Comparison of ENCODE assay signal across 1 cellular context in the genomic region with DNA sequence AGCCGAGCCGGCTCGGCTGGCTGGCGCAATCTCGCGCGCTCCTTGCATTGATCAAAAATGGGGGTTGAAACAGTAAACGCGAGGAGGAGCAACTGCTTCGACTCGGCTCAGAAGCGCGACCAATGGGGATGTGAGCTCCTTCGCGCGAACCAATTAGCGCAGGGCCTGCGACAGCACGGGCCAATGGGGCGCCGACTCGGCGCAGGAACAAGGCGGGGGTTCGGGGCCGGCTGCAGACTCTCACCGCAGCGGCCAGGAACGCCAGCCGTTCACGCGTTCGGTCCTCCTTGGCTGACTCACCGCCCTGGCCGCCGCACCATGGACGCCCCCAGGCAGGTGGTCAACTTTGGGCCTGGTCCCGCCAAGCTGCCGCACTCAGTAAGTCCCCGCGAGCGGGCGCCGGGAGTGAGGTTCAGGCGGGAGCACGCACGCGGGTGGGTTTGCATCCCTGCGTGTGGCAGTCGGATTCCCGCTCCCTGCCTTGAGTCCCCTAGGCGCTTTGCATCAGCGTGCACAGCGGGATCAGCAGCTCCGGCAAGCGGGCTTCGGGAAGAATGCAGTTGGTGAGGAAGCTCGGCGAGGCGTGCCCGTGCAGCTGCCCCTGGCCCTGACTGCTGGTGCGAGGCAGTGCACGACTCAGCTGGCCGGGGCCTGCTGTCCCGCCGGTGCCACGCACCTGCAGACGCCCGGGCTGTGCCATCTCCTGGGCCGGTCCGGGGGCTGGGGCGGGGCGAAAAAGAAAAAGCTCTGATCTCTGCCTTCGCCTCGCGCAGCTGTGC.
A peak's percentile ranks its signal among the peaks of the same experiment; 100 is the strongest.
TF ChIP-seq lines count a peak whose summit lies in the region.

A gene (plus strand): TSS at position 233 of the 779 bp plus-strand sequence. CDS start 86 bp downstream, at position 319.

TF ChIP-seq in WTC11, 78 proteins besides CTCF, POLR2A, EP300 and RAD21 (continued from another document and continues in another):
- TF ChIP-seq, protein P1, sequence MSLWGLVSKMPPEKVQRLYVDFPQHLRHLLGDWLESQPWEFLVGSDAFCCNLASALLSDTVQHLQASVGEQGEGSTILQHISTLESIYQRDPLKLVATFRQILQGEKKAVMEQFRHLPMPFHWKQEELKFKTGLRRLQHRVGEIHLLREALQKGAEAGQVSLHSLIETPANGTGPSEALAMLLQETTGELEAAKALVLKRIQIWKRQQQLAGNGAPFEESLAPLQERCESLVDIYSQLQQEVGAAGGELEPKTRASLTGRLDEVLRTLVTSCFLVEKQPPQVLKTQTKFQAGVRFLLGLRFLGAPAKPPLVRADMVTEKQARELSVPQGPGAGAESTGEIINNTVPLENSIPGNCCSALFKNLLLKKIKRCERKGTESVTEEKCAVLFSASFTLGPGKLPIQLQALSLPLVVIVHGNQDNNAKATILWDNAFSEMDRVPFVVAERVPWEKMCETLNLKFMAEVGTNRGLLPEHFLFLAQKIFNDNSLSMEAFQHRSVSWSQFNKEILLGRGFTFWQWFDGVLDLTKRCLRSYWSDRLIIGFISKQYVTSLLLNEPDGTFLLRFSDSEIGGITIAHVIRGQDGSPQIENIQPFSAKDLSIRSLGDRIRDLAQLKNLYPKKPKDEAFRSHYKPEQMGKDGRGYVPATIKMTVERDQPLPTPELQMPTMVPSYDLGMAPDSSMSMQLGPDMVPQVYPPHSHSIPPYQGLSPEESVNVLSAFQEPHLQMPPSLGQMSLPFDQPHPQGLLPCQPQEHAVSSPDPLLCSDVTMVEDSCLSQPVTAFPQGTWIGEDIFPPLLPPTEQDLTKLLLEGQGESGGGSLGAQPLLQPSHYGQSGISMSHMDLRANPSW (CRISPR knock-in tag; conservative IDR thresholded peaks at IDR 0.05; ENCODE audit: low read depth), result no peak
- TF ChIP-seq, protein P2, sequence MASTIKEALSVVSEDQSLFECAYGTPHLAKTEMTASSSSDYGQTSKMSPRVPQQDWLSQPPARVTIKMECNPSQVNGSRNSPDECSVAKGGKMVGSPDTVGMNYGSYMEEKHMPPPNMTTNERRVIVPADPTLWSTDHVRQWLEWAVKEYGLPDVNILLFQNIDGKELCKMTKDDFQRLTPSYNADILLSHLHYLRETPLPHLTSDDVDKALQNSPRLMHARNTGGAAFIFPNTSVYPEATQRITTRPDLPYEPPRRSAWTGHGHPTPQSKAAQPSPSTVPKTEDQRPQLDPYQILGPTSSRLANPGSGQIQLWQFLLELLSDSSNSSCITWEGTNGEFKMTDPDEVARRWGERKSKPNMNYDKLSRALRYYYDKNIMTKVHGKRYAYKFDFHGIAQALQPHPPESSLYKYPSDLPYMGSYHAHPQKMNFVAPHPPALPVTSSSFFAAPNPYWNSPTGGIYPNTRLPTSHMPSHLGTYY (CRISPR knock-in tag; IDR thresholded peaks at IDR 0.05), result no peak
- peak; percentile 22; the same call in 1 of the 2 replicates for TF ChIP-seq NFATC4 (CRISPR knock-in tag; IDR thresholded peaks at IDR 0.05)
- TF ChIP-seq, protein P3, sequence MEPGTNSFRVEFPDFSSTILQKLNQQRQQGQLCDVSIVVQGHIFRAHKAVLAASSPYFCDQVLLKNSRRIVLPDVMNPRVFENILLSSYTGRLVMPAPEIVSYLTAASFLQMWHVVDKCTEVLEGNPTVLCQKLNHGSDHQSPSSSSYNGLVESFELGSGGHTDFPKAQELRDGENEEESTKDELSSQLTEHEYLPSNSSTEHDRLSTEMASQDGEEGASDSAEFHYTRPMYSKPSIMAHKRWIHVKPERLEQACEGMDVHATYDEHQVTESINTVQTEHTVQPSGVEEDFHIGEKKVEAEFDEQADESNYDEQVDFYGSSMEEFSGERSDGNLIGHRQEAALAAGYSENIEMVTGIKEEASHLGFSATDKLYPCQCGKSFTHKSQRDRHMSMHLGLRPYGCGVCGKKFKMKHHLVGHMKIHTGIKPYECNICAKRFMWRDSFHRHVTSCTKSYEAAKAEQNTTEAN (CRISPR knock-in tag; IDR thresholded peaks at IDR 0.05), result peak; percentile 55; the same call in 1 of the 2 replicates
- 0 out of 2 replicates have a peak, but pooled peaks have one; percentile 7 for TF ChIP-seq PRRX2 (CRISPR knock-in tag; IDR thresholded peaks at IDR 0.05)
- peak; percentile 72 for TF ChIP-seq NFE2L1 (CRISPR knock-in tag; IDR thresholded peaks at IDR 0.05)
- TF ChIP-seq CREM (CRISPR knock-in tag; IDR thresholded peaks at IDR 0.05), result peak; percentile 66; the same call in 1 of the 2 replicates
- TF ChIP-seq, protein P4, sequence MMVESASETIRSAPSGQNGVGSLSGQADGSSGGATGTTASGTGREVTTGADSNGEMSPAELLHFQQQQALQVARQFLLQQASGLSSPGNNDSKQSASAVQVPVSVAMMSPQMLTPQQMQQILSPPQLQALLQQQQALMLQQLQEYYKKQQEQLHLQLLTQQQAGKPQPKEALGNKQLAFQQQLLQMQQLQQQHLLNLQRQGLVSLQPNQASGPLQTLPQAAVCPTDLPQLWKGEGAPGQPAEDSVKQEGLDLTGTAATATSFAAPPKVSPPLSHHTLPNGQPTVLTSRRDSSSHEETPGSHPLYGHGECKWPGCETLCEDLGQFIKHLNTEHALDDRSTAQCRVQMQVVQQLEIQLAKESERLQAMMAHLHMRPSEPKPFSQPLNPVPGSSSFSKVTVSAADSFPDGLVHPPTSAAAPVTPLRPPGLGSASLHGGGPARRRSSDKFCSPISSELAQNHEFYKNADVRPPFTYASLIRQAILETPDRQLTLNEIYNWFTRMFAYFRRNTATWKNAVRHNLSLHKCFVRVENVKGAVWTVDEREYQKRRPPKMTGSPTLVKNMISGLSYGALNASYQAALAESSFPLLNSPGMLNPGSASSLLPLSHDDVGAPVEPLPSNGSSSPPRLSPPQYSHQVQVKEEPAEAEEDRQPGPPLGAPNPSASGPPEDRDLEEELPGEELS (CRISPR knock-in tag; IDR thresholded peaks at IDR 0.05), result peak; percentile 51; the same call in 1 of the 2 replicates
- no peak for TF ChIP-seq ZNF423 (CRISPR knock-in tag; IDR thresholded peaks at IDR 0.05)
- TF ChIP-seq, protein P5, sequence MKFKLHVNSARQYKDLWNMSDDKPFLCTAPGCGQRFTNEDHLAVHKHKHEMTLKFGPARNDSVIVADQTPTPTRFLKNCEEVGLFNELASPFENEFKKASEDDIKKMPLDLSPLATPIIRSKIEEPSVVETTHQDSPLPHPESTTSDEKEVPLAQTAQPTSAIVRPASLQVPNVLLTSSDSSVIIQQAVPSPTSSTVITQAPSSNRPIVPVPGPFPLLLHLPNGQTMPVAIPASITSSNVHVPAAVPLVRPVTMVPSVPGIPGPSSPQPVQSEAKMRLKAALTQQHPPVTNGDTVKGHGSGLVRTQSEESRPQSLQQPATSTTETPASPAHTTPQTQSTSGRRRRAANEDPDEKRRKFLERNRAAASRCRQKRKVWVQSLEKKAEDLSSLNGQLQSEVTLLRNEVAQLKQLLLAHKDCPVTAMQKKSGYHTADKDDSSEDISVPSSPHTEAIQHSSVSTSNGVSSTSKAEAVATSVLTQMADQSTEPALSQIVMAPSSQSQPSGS (CRISPR knock-in tag; IDR thresholded peaks at IDR 0.05; ENCODE audit: borderline replicate concordance, low read depth), result no peak; the same call in 1 of the 2 replicates
- TF ChIP-seq IRF2 (CRISPR knock-in tag; IDR thresholded peaks at IDR 0.05; ENCODE audit: borderline replicate concordance, low read depth), result no peak
- TF ChIP-seq TCF7 (CRISPR knock-in tag; IDR thresholded peaks at IDR 0.05; ENCODE audit: low read depth), result 0 out of 2 replicates have a peak, but pooled peaks have one; percentile 46
- TF ChIP-seq JAZF1 (CRISPR knock-in tag; IDR thresholded peaks at IDR 0.05), result no peak
- TF ChIP-seq ZNF317 (CRISPR knock-in tag; IDR thresholded peaks at IDR 0.05; ENCODE audit: borderline replicate concordance, low read depth), result no peak
- TF ChIP-seq, protein P6, sequence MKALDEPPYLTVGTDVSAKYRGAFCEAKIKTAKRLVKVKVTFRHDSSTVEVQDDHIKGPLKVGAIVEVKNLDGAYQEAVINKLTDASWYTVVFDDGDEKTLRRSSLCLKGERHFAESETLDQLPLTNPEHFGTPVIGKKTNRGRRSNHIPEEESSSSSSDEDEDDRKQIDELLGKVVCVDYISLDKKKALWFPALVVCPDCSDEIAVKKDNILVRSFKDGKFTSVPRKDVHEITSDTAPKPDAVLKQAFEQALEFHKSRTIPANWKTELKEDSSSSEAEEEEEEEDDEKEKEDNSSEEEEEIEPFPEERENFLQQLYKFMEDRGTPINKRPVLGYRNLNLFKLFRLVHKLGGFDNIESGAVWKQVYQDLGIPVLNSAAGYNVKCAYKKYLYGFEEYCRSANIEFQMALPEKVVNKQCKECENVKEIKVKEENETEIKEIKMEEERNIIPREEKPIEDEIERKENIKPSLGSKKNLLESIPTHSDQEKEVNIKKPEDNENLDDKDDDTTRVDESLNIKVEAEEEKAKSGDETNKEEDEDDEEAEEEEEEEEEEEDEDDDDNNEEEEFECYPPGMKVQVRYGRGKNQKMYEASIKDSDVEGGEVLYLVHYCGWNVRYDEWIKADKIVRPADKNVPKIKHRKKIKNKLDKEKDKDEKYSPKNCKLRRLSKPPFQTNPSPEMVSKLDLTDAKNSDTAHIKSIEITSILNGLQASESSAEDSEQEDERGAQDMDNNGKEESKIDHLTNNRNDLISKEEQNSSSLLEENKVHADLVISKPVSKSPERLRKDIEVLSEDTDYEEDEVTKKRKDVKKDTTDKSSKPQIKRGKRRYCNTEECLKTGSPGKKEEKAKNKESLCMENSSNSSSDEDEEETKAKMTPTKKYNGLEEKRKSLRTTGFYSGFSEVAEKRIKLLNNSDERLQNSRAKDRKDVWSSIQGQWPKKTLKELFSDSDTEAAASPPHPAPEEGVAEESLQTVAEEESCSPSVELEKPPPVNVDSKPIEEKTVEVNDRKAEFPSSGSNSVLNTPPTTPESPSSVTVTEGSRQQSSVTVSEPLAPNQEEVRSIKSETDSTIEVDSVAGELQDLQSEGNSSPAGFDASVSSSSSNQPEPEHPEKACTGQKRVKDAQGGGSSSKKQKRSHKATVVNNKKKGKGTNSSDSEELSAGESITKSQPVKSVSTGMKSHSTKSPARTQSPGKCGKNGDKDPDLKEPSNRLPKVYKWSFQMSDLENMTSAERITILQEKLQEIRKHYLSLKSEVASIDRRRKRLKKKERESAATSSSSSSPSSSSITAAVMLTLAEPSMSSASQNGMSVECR (CRISPR knock-in tag; IDR thresholded peaks at IDR 0.05; ENCODE audit: borderline replicate concordance), result no peak
- TF ChIP-seq, protein P7, sequence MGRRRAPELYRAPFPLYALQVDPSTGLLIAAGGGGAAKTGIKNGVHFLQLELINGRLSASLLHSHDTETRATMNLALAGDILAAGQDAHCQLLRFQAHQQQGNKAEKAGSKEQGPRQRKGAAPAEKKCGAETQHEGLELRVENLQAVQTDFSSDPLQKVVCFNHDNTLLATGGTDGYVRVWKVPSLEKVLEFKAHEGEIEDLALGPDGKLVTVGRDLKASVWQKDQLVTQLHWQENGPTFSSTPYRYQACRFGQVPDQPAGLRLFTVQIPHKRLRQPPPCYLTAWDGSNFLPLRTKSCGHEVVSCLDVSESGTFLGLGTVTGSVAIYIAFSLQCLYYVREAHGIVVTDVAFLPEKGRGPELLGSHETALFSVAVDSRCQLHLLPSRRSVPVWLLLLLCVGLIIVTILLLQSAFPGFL (CRISPR knock-in tag; IDR thresholded peaks at IDR 0.05; ENCODE audit: borderline replicate concordance), result 0 out of 2 replicates have a peak, but pooled peaks have one; percentile 30
- peak; percentile 71 for TF ChIP-seq FOXK1 (CRISPR knock-in tag; IDR thresholded peaks at IDR 0.05)
- TF ChIP-seq, protein P8, sequence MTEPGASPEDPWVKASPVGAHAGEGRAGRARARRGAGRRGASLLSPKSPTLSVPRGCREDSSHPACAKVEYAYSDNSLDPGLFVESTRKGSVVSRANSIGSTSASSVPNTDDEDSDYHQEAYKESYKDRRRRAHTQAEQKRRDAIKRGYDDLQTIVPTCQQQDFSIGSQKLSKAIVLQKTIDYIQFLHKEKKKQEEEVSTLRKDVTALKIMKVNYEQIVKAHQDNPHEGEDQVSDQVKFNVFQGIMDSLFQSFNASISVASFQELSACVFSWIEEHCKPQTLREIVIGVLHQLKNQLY (CRISPR knock-in tag; IDR thresholded peaks at IDR 0.05), result no peak
- TF ChIP-seq, protein P9, sequence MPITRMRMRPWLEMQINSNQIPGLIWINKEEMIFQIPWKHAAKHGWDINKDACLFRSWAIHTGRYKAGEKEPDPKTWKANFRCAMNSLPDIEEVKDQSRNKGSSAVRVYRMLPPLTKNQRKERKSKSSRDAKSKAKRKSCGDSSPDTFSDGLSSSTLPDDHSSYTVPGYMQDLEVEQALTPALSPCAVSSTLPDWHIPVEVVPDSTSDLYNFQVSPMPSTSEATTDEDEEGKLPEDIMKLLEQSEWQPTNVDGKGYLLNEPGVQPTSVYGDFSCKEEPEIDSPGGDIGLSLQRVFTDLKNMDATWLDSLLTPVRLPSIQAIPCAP (CRISPR knock-in tag; IDR thresholded peaks at IDR 0.05), result 0 out of 2 replicates have a peak, but pooled peaks have one; percentile 63
- no peak for TF ChIP-seq OVOL2 (CRISPR knock-in tag; IDR thresholded peaks at IDR 0.05; ENCODE audit: borderline replicate concordance)
- TF ChIP-seq, protein P10, sequence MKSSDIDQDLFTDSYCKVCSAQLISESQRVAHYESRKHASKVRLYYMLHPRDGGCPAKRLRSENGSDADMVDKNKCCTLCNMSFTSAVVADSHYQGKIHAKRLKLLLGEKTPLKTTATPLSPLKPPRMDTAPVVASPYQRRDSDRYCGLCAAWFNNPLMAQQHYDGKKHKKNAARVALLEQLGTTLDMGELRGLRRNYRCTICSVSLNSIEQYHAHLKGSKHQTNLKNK (CRISPR knock-in tag; IDR thresholded peaks at IDR 0.05), result no peak
- TF ChIP-seq, protein P11, sequence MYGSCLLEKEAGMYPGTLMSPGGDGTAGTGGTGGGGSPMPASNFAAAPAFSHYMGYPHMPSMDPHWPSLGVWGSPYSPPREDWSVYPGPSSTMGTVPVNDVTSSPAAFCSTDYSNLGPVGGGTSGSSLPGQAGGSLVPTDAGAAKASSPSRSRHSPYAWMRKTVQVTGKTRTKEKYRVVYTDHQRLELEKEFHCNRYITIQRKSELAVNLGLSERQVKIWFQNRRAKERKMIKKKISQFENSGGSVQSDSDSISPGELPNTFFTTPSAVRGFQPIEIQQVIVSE (CRISPR knock-in tag; IDR thresholded peaks at IDR 0.05; ENCODE audit: borderline replicate concordance), result no peak
- TF ChIP-seq, protein P12, sequence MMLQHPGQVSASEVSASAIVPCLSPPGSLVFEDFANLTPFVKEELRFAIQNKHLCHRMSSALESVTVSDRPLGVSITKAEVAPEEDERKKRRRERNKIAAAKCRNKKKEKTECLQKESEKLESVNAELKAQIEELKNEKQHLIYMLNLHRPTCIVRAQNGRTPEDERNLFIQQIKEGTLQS (CRISPR knock-in tag; conservative IDR thresholded peaks at IDR 0.05), result no peak
- TF ChIP-seq TEAD4 (CRISPR knock-in tag; IDR thresholded peaks at IDR 0.05), result no peak
- TF ChIP-seq EMX1 (CRISPR knock-in tag; IDR thresholded peaks at IDR 0.05), result no peak
- TF ChIP-seq MXD4 (CRISPR knock-in tag; IDR thresholded peaks at IDR 0.05; ENCODE audit: borderline replicate concordance), result no peak
- TF ChIP-seq ZBTB21 (CRISPR knock-in tag; IDR thresholded peaks at IDR 0.05; ENCODE audit: borderline replicate concordance), result peak; percentile 65; the same call in 1 of the 2 replicates
- TF ChIP-seq GABPB1 (CRISPR knock-in tag; IDR thresholded peaks at IDR 0.05), result peak; percentile 100
- peak; percentile 95 for TF ChIP-seq FOXP1 (CRISPR knock-in tag; IDR thresholded peaks at IDR 0.05; ENCODE audit: borderline replicate concordance)
- TF ChIP-seq, protein P13, sequence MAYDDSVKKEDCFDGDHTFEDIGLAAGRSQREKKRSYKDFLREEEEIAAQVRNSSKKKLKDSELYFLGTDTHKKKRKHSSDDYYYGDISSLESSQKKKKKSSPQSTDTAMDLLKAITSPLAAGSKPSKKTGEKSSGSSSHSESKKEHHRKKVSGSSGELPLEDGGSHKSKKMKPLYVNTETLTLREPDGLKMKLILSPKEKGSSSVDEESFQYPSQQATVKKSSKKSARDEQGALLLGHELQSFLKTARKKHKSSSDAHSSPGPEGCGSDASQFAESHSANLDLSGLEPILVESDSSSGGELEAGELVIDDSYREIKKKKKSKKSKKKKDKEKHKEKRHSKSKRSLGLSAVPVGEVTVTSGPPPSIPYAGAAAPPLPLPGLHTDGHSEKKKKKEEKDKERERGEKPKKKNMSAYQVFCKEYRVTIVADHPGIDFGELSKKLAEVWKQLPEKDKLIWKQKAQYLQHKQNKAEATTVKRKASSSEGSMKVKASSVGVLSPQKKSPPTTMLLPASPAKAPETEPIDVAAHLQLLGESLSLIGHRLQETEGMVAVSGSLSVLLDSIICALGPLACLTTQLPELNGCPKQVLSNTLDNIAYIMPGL (CRISPR knock-in tag; IDR thresholded peaks at IDR 0.05), result peak; percentile 90; the same call in 1 of the 2 replicates
